Comparison of ENCODE assay signal across 33 cellular contexts in genomic region chr5:34055671-34056070, GRCh38.
"Had no signal": no experiment of that assay in that cellular context is flagged by ENCODE, and none has a peak within 500 bp of the region (broad histone marks: within the 10 kb centered on the region; RNA-seq: fewer than 3 reads in every experiment).

No MANE protein-coding gene starts in this region.

- H3K27me3 ChIP-seq: adrenal gland, body of pancreas, brain microvascular endothelial cell, breast epithelium had no signal

- H3K27ac Mint-ChIP-seq: activated B cell treated with CpG ODN at 0.5 μM for 24 hours; activated CD4-positive, alpha-beta memory T cell treated with anti-CD3 and anti-CD28 coated beads for 36 hours; activated CD8-positive, alpha-beta T cell treated with anti-CD3 and anti-CD28 coated beads for 36 hours; activated naive CD4-positive, alpha-beta T cell treated with anti-CD3 and anti-CD28 coated beads for 36 hours; activated naive CD4-positive, alpha-beta T cell treated with anti-CD3 and anti-CD28 coated beads, Interleukin-2, amount 50 U/mL, for 72 hours; activated naive CD8-positive, alpha-beta T cell treated with anti-CD3 and anti-CD28 coated beads for 36 hours; activated T-cell treated with anti-CD3 and anti-CD28 coated beads, Interleukin-2, amount 50 U/mL, for 72 hours; activated T-helper 1 cell treated with anti-CD3 and anti-CD28 coated beads, Interleukin-12 subunit alpha, Interleukin-12 subunit beta, Interleukin-2, Interleukin-4 antibody, amounts not matched to agents 30 ng/mL and 10 ng/mL and 1 ng/mL, durations not matched to agents 14 hours and 24 hours and 36 hours; activated T-helper 17 cell treated with anti-CD3 and anti-CD28 coated beads, Interleukin-2, amount 50 U/mL, for 72 hours; T-helper 1 cell treated with Interleukin-12 subunit alpha and Interleukin-12 subunit beta and Interleukin-4 antibody, amounts not matched to agents 30 μg/mL and 1 μg/mL, for 36 hours; T-helper 2 cell treated with Interferon-gamma antibody and Interleukin-4, amounts not matched to agents 5 μg/mL and 100 μg/mL, for 36 hours had no signal

- H3K27me3 Mint-ChIP-seq: activated B cell treated with CpG ODN at 0.5 μM for 24 hours; activated CD4-positive, alpha-beta memory T cell treated with anti-CD3 and anti-CD28 coated beads for 36 hours; activated CD8-positive, alpha-beta T cell treated with anti-CD3 and anti-CD28 coated beads for 36 hours; activated naive CD8-positive, alpha-beta T cell treated with anti-CD3 and anti-CD28 coated beads for 36 hours; activated T-helper 17 cell treated with anti-CD3 and anti-CD28 coated beads, Interleukin-2, amount 50 U/mL, for 72 hours had no signal

- H3K4me3 Mint-ChIP-seq: activated B cell treated with CpG ODN at 0.5 μM for 24 hours; activated CD4-positive, alpha-beta memory T cell treated with anti-CD3 and anti-CD28 coated beads for 36 hours; activated CD8-positive, alpha-beta T cell treated with anti-CD3 and anti-CD28 coated beads for 36 hours; activated naive CD4-positive, alpha-beta T cell treated with anti-CD3 and anti-CD28 coated beads for 36 hours; activated naive CD8-positive, alpha-beta T cell treated with anti-CD3 and anti-CD28 coated beads for 36 hours; activated T-cell treated with anti-CD3 and anti-CD28 coated beads, Interleukin-2, amount 50 U/mL, for 4 hours; activated T-cell treated with anti-CD3 and anti-CD28 coated beads, Interleukin-2, amount 50 U/mL, for 72 hours; activated T-helper 1 cell treated with anti-CD3 and anti-CD28 coated beads, Interleukin-12 subunit alpha, Interleukin-12 subunit beta, Interleukin-2, Interleukin-4 antibody, amounts not matched to agents 30 ng/mL and 10 ng/mL and 1 ng/mL, durations not matched to agents 14 hours and 24 hours and 36 hours; activated T-helper 17 cell treated with anti-CD3 and anti-CD28 coated beads, Interleukin-2, amount 50 U/mL, for 72 hours; T-helper 1 cell treated with Interleukin-12 subunit alpha and Interleukin-12 subunit beta and Interleukin-4 antibody, amounts not matched to agents 30 μg/mL and 1 μg/mL, for 36 hours; T-helper 2 cell treated with Interferon-gamma antibody and Interleukin-4, amounts not matched to agents 5 μg/mL and 100 μg/mL, for 36 hours had no signal

- H3K4me3 ChIP-seq: adrenal gland, body of pancreas, breast epithelium had no signal

- H3K4me1 Mint-ChIP-seq: activated B cell treated with CpG ODN at 0.5 μM for 24 hours; activated naive CD8-positive, alpha-beta T cell treated with anti-CD3 and anti-CD28 coated beads for 36 hours; activated T-helper 17 cell treated with anti-CD3 and anti-CD28 coated beads, Interleukin-2, amount 50 U/mL, for 72 hours had no signal

- H3K9me3 Mint-ChIP-seq: activated B cell treated with CpG ODN at 0.5 μM for 24 hours; activated CD4-positive, alpha-beta memory T cell treated with anti-CD3 and anti-CD28 coated beads for 36 hours; activated CD8-positive, alpha-beta T cell treated with anti-CD3 and anti-CD28 coated beads for 36 hours; activated naive CD4-positive, alpha-beta T cell treated with anti-CD3 and anti-CD28 coated beads for 36 hours; activated naive CD4-positive, alpha-beta T cell treated with anti-CD3 and anti-CD28 coated beads, Interleukin-2, amount 50 U/mL, for 72 hours; activated naive CD8-positive, alpha-beta T cell treated with anti-CD3 and anti-CD28 coated beads for 36 hours; activated T-cell treated with anti-CD3 and anti-CD28 coated beads, Interleukin-2, amount 50 U/mL, for 4 hours; activated T-cell treated with anti-CD3 and anti-CD28 coated beads, Interleukin-2, amount 50 U/mL, for 72 hours; activated T-helper 1 cell treated with anti-CD3 and anti-CD28 coated beads, Interleukin-12 subunit alpha, Interleukin-12 subunit beta, Interleukin-2, Interleukin-4 antibody, amounts not matched to agents 30 ng/mL and 10 ng/mL and 1 ng/mL, durations not matched to agents 14 hours and 24 hours and 36 hours; T-helper 1 cell treated with Interleukin-12 subunit alpha and Interleukin-12 subunit beta and Interleukin-4 antibody, amounts not matched to agents 30 μg/mL and 1 μg/mL, for 36 hours; T-helper 2 cell treated with Interferon-gamma antibody and Interleukin-4, amounts not matched to agents 5 μg/mL and 100 μg/mL, for 36 hours had no signal

- DNase-seq: activated B cell treated with CpG ODN at 0.5 μM for 24 hours; activated CD4-positive, alpha-beta memory T cell treated with anti-CD3 and anti-CD28 coated beads for 36 hours; activated CD4-positive, alpha-beta T cell treated with anti-CD3 and anti-CD28 coated beads for 4 hours; activated CD4-positive, alpha-beta T cell treated with anti-CD3 and anti-CD28 coated beads, Interleukin-2, amount 50 U/mL, for 1 hour; activated CD4-positive, alpha-beta T cell treated with anti-CD3 and anti-CD28 coated beads, Interleukin-2, amount 50 U/mL, for 4 hours; activated CD4-positive, CD25-positive, alpha-beta regulatory T cell treated with anti-CD3 and anti-CD28 coated beads, Interleukin-2, amount 50 U/mL, for 72 hours; activated CD8-positive, alpha-beta memory T cell treated with anti-CD3 and anti-CD28 coated beads, Interleukin-2, amount 50 U/mL, for 4 hours; activated CD8-positive, alpha-beta T cell treated with anti-CD3 and anti-CD28 coated beads for 36 hours; activated effector memory CD4-positive, alpha-beta T cell treated with anti-CD3 and anti-CD28 coated beads, Interleukin-2, amount 50 U/mL, for 16 hours; activated gamma-delta T cell treated with Interleukin-2 at 50 U/mL for 16 hours; activated naive CD4-positive, alpha-beta T cell; activated naive CD4-positive, alpha-beta T cell treated with anti-CD3 and anti-CD28 coated beads for 36 hours; activated naive CD4-positive, alpha-beta T cell treated with anti-CD3 and anti-CD28 coated beads, Interleukin-2, amount 50 U/mL, for 16 hours; activated naive CD8-positive, alpha-beta T cell treated with anti-CD3 and anti-CD28 coated beads for 36 hours; activated T-cell treated with anti-CD3 and anti-CD28 coated beads for 4 hours; activated T-cell treated with anti-CD3 and anti-CD28 coated beads, Interleukin-2, amount 50 U/mL, for 1 hour; activated T-cell treated with anti-CD3 and anti-CD28 coated beads, Interleukin-2, amount 50 U/mL, for 4 hours; activated T-cell treated with anti-CD3 and anti-CD28 coated beads, Interleukin-2, amount 50 U/mL, for 72 hours; adrenal gland; amniotic stem cell; aorta; body of pancreas; brain microvascular endothelial cell; central memory CD4-positive, alpha-beta T cell; T-helper 2 cell; T-helper 9 cell had no signal

- H3K36me3 ChIP-seq: adrenal gland, brain microvascular endothelial cell, breast epithelium had no signal

- H3K9me3 ChIP-seq: adrenal gland, body of pancreas, breast epithelium had no signal

- H3K4me1 ChIP-seq: adrenal gland, body of pancreas, breast epithelium had no signal

- H3K27ac ChIP-seq: adrenal gland, body of pancreas, brain microvascular endothelial cell, breast epithelium, VCaP had no signal

- ATAC-seq: activated CD8-positive, alpha-beta T cell treated with anti-CD3 and anti-CD28 coated beads for 36 hours; activated naive CD4-positive, alpha-beta T cell treated with anti-CD3 and anti-CD28 coated beads, Interleukin-2, amount 50 U/mL, for 72 hours; activated T-cell treated with anti-CD3 and anti-CD28 coated beads, Interleukin-2, amount 50 U/mL, for 4 hours; activated T-cell treated with anti-CD3 and anti-CD28 coated beads, Interleukin-2, amount 50 U/mL, for 72 hours; activated T-helper 17 cell treated with anti-CD3 and anti-CD28 coated beads, Interleukin-2, amount 50 U/mL, for 72 hours; body of pancreas had no signal
